8 cellular contexts compared by ENCODE assay signal in genomic region chr20:50478162-50479036, GRCh38. TPM values are rescaled to one million over a fixed set of nuclear protein-coding genes. Genes with fewer than 3 reads are reported as not detected.
A peak's percentile ranks its signal among the peaks of the same experiment; 100 is the strongest.
DNase-seq lines count a peak whose midpoint lies in the region; ATAC-seq and TF ChIP-seq lines count a peak whose summit lies in the region.

No MANE protein-coding gene starts in this region.

- H3K27ac ChIP-seq in BLaER1 treated with 17β-estradiol and CSF1 and Interleukin-3, amounts not matched to agents 10 nM and 100 nM = no peak overlapping the region; a peak in 1 of 22 replicates

- H3K4me2 ChIP-seq in BLaER1 treated with 17β-estradiol and CSF1 and Interleukin-3, amounts not matched to agents 10 nM and 100 nM = peak overlapping the region in 9 of 11 experiments; percentile 15 to 69 (median 33); a peak in 18 of 22 replicates

- peak; percentile 82 for DNase-seq in UCSD-AML1 (lab: John Stamatoyannopoulos, UW; ENCODE audit: unreplicated experiment)
- peak; percentile 62 for DNase-seq in left lobe of liver (ENCODE audit: low spot score)
- DNase-seq in stimulated activated CD8-positive, alpha-beta memory T cell treated with anti-CD3 and anti-CD28 coated beads, Interleukin-15, amount 100 ng/mL, for 1 hour (ENCODE audit: low read depth) = peak; percentile 47
- no peak for DNase-seq in NCI-H128 (lab: John Stamatoyannopoulos, UW; ENCODE audit: unreplicated experiment)

- H3K27me3 Mint-ChIP-seq in brain = peaks cover 3% of the 10 kb centered on the region

- peaks cover 16 to 74% (median 33%) of the 10 kb centered on the region in 10 experiments for H3K4me1 ChIP-seq in BLaER1 treated with 17β-estradiol and CSF1 and Interleukin-3, amounts not matched to agents 10 nM and 100 nM

- no peaks in the 10 kb centered on the region for H4K20me1 ChIP-seq in BLaER1 treated with 17β-estradiol and CSF1 and Interleukin-3, amounts not matched to agents 10 nM and 100 nM

- ATAC-seq in GM19397 (IDR thresholded peaks at IDR 0.05; ENCODE audit: unreplicated experiment) (peak; percentile 81), left lobe of liver (peak; percentile 86)

- TF ChIP-seq CTCF in LNCAP (IDR thresholded peaks at IDR 0.05) (peak; percentile 57), brain (conservative IDR thresholded peaks at IDR 0.05) (peak; percentile 15 to 36)

- peaks cover 8% of the 10 kb centered on the region for H3K4me1 Mint-ChIP-seq in brain

- H3K9me3 ChIP-seq in BLaER1 treated with 17β-estradiol and CSF1 and Interleukin-3, amounts not matched to agents 10 nM and 100 nM (replicated peaks in 1 of 11) = no peaks in the 10 kb centered on the region; a peak in 1 of 22 replicates

- H3K9ac ChIP-seq in BLaER1 treated with 17β-estradiol and CSF1 and Interleukin-3, amounts not matched to agents 10 nM and 100 nM = no peak overlapping the region

- no peaks in the 10 kb centered on the region for H3K36me3 ChIP-seq in BLaER1 treated with 17β-estradiol and CSF1 and Interleukin-3, amounts not matched to agents 10 nM and 100 nM

- peak overlapping the region in 1 of 5 experiments; percentile 98 for H3K27ac Mint-ChIP-seq in brain

- H3K27me3 ChIP-seq in BLaER1 treated with 17β-estradiol and CSF1 and Interleukin-3, amounts not matched to agents 10 nM and 100 nM = no peaks in the 10 kb centered on the region

- no peak overlapping the region for H3K4me3 Mint-ChIP-seq in brain

- peaks cover 0 to 7% (median 0%) of the 10 kb centered on the region in 5 experiments for H3K9me3 Mint-ChIP-seq in brain

- H3K4me3 ChIP-seq in BLaER1 treated with 17β-estradiol and CSF1 and Interleukin-3, amounts not matched to agents 10 nM and 100 nM = no peak overlapping the region

- H3K36me3 Mint-ChIP-seq in brain = no peaks in the 10 kb centered on the region

RNA-seq across cellular contexts. Expression of gene PTPN1, which starts 31.8 kb away (rescaled TPM):
- 70.9 TPM for polyA plus RNA-seq in brain (ENCODE audit: insufficient read depth, low read depth, low replicate concordance)
- 8.9 TPM for total RNA-seq in left lobe of liver
